In genomic region chr1:223487514-223488259, GRCh38 we compare ENCODE assay signal across 1 cellular context.
TF ChIP-seq lines count a peak whose summit lies in the region.

No MANE protein-coding gene starts in this region.

TF ChIP-seq in GM23338, 12 proteins besides CTCF, POLR2A, EP300 and RAD21 (continued from another document):
- no peak for TF ChIP-seq ZNF462 (CRISPR knock-in tag; IDR thresholded peaks at IDR 0.05)
